25 cellular contexts compared by ENCODE assay signal in genomic region chr1:153561401-153561985, GRCh38. TPM values are rescaled to one million over a fixed set of nuclear protein-coding genes. Genes with fewer than 3 reads are reported as not detected.
DNase-seq lines count a peak whose midpoint lies in the region; TF ChIP-seq lines count a peak whose summit lies in the region.
"Had no signal": no experiment of that assay in that cellular context is flagged by ENCODE, and none has a peak within 500 bp of the region (broad histone marks: within the 10 kb centered on the region; RNA-seq: fewer than 3 reads in every experiment).

No MANE protein-coding gene starts in this region.

- no peak overlapping the region for H4K12ac ChIP-seq in trophoblast cell (ENCODE audit: low read depth, low read length)

- WGBS in adrenal gland, 4 donors = 57 to 86% (median 79%) methylated on average over 2 to 4 of the region's 4 CpGs
- no CpG with 5 or more reads among the region's 4 CpGs for WGBS in trophoblast cell (ENCODE audit: extremely low coverage, insufficient coverage, insufficient read length)

- H3K4me1 ChIP-seq in adrenal gland (replicated peaks in 1 of 2) (peaks cover 13% of the 10 kb centered on the region in 2 donors), trophoblast cell (ENCODE audit: control insufficient read depth in 1 of 2, insufficient read depth in 2 of 2, low read length in 2 of 2) (peaks cover 27 to 34% of the 10 kb centered on the region in 2 experiments)
- H3K4me1 ChIP-seq: HAP-1, parathyroid adenoma had no signal

- no peak overlapping the region for H3K4ac ChIP-seq in trophoblast cell (ENCODE audit: low read depth, low read length)

- DNase-seq in NCI-H146 (lab: John Stamatoyannopoulos, UW) (peak; percentile 6), NCI-H146 treated with DMSO at 0.1 percent for 48 hours (lab: John Stamatoyannopoulos, UW; ENCODE audit: unreplicated experiment) (no peak), adrenal gland (no peak), trophoblast cell (no peak), HUDEP-2 (lab: John Stamatoyannopoulos, UW; ENCODE audit: unreplicated experiment in 76 of 76) (no peak), globus pallidus (ENCODE audit: low spot score) (no peak)
- DNase-seq: DND-41; mesendoderm; naive thymus-derived CD4-positive, alpha-beta T cell; NCI-H1436 treated with DMSO at 0.1 percent for 48 hours; NCI-H748 treated with DMSO at 0.1 percent for 48 hours; PC-9; stimulated activated CD4-positive, alpha-beta T cell treated with anti-CD3 and anti-CD28 coated beads, Interleukin-2, amount 100 ng/mL, for 24 hours; transverse colon had no signal

- H3K79me1 ChIP-seq in trophoblast cell (ENCODE audit: low read length) = peaks cover 29% of the 10 kb centered on the region

- H2BK12ac ChIP-seq in trophoblast cell (ENCODE audit: low read length) = peak overlapping the region; percentile 5

- peaks cover 6% of the 10 kb centered on the region for H3K79me2 ChIP-seq in trophoblast cell (ENCODE audit: control insufficient read depth, insufficient read depth, low read length, poor library complexity)
- H3K79me2 ChIP-seq: parathyroid adenoma had no signal

- no peaks in the 10 kb centered on the region for H3K36me3 ChIP-seq in adrenal gland (replicated peaks in 1 of 2)
- no peaks in the 10 kb centered on the region for H3K36me3 ChIP-seq in trophoblast cell (ENCODE audit: control insufficient read depth in 1 of 2, insufficient read depth in 2 of 2, low read length in 2 of 2)
- H3K36me3 ChIP-seq: HAP-1, transverse colon had no signal

- H3K27ac ChIP-seq in adrenal gland = peak overlapping the region in 3 of 5 donors; percentile 17 to 25 (median 21)
- no peak overlapping the region for H3K27ac ChIP-seq in trophoblast cell (ENCODE audit: low read depth, low read length)
- H3K27ac ChIP-seq: 22Rv1, coronary artery, parathyroid adenoma, PC-9, transverse colon had no signal

- H2AK5ac ChIP-seq in trophoblast cell (ENCODE audit: low read length) = no peak overlapping the region

- no peak overlapping the region for H3K4me2 ChIP-seq in trophoblast cell (ENCODE audit: low read length)
- H3K4me2 ChIP-seq: PC-9 had no signal

- no peaks in the 10 kb centered on the region for H3K27me3 ChIP-seq in adrenal gland
- no peaks in the 10 kb centered on the region for H3K27me3 ChIP-seq in trophoblast cell (ENCODE audit: insufficient read depth, low read length)
- H3K27me3 ChIP-seq: transverse colon had no signal

- H2BK120ac ChIP-seq in trophoblast cell (ENCODE audit: insufficient read depth, low read length, poor library complexity) = no peak overlapping the region

- TF ChIP-seq POLR2A in adrenal gland (IDR thresholded peaks at IDR 0.05) = no peak

- no peak overlapping the region for H2BK5ac ChIP-seq in trophoblast cell (ENCODE audit: low read depth, low read length, poor library complexity)

- no peak for TF ChIP-seq CTCF in adrenal gland (IDR thresholded peaks at IDR 0.05)

- H4K91ac ChIP-seq in trophoblast cell (ENCODE audit: low read depth, low read length) = peak overlapping the region; percentile 21

- H3K9ac ChIP-seq in trophoblast cell (ENCODE audit: low read length) = no peak overlapping the region
- H3K9ac ChIP-seq: parathyroid adenoma had no signal

- H3K23ac ChIP-seq in trophoblast cell (ENCODE audit: low read length) = no peak overlapping the region

- H3K18ac ChIP-seq in trophoblast cell (ENCODE audit: low read length) = no peak overlapping the region

- no peak overlapping the region for H2AFZ ChIP-seq in trophoblast cell (ENCODE audit: insufficient read depth, low read length, poor library complexity)
- H2AFZ ChIP-seq: parathyroid adenoma, PC-9 had no signal

- no peak overlapping the region for H4K8ac ChIP-seq in trophoblast cell (ENCODE audit: low read depth, low read length)

- no peaks in the 10 kb centered on the region for H3K9me3 ChIP-seq in adrenal gland (replicated peaks in 1 of 3)
- H3K9me3 ChIP-seq in trophoblast cell (ENCODE audit: insufficient read depth, low read depth, low read length) = no peaks in the 10 kb centered on the region
- H3K9me3 ChIP-seq: HAP-1, transverse colon had no signal

- H3K4me3 ChIP-seq in adrenal gland = no peak overlapping the region
- H3K4me3 ChIP-seq in trophoblast cell (ENCODE audit: low read depth, low read length) = no peak overlapping the region
- H3K4me3 ChIP-seq: coronary artery, HAP-1, PC-9, transverse colon had no signal

- intact Hi-C loops in adrenal gland (cut with DNase I) = no loop called here

- H3K14ac ChIP-seq in trophoblast cell (ENCODE audit: low read length) = no peak overlapping the region

RNA-seq across cellular contexts. Expression of gene S100A2, which starts 4.2 kb away (rescaled TPM):
- total RNA-seq in adrenal gland = 10 to 100 TPM in 1 of 8 donors, 1 to 10 TPM in 5, under 1 TPM in 1, not detected in 1; 0.31 to 44.1 (median 1.3) TPM
- 1 to 10 TPM in 2 of 3 donors, under 1 TPM in 1; 0.48 to 4.2 (median 3.8) TPM for polyA plus RNA-seq in adrenal gland
- polyA plus RNA-seq in trophoblast cell (2013) = 6.5 and 6.7 TPM in 2 replicates
- polyA plus RNA-seq: naive thymus-derived CD4-positive, alpha-beta T cell had no signal

RNA-seq across cellular contexts. Expression of gene S100A3, which starts 12.4 kb away (rescaled TPM):
- total RNA-seq in adrenal gland = 1 to 10 TPM in 2 of 8 donors, under 1 TPM in 3, not detected in 3; 0.28 to 2.9 (median 0.54) TPM
- 1 to 10 TPM in 2 of 3 donors, not detected in 1; 1.9 to 3.8 TPM for polyA plus RNA-seq in adrenal gland
- 29.8 and 31.8 TPM in 2 replicates for polyA plus RNA-seq in trophoblast cell (2013)
- total RNA-seq: activated CD8-positive, alpha-beta memory T cell treated with anti-CD3 and anti-CD28 coated beads for 36 hours; activated T-helper 1 cell treated with anti-CD3 and anti-CD28 coated beads, Interleukin-12 subunit alpha, Interleukin-12 subunit beta, Interleukin-2, Interleukin-4 antibody, amounts not matched to agents 30 ng/mL and 10 ng/mL and 1 ng/mL, durations not matched to agents 14 hours and 24 hours and 36 hours; naive thymus-derived CD4-positive, alpha-beta T cell; T-helper 2 cell treated with Interferon-gamma antibody and Interleukin-4, amounts not matched to agents 100 ng/mL and 5 ng/mL, for 36 hours had no signal
- polyA plus RNA-seq: naive thymus-derived CD4-positive, alpha-beta T cell had no signal

RNA-seq across cellular contexts. Expression of gene S100A4, which starts 15.9 kb away (rescaled TPM):
- total RNA-seq in adrenal gland = 100 to 1,000 TPM in 4 of 8 donors, 10 to 100 TPM in 4; 57.9 to 291 (median 99.9) TPM
- 100 to 1,000 TPM in 2 of 3 donors, 10 to 100 TPM in 1; 26.7 to 742 (median 455) TPM for polyA plus RNA-seq in adrenal gland
- polyA plus RNA-seq in trophoblast cell (2013) = 154 and 165 TPM in 2 replicates

RNA-seq across cellular contexts. Expression of gene S100A5, which starts 20.8 kb away (rescaled TPM):
- not detected for total RNA-seq in adrenal gland
- not detected for polyA plus RNA-seq in adrenal gland
- polyA plus RNA-seq in trophoblast cell (2013) = 0.37 and 0.40 TPM in 2 replicates
- total RNA-seq: fibroblast of villous mesenchyme, kidney epithelial cell, M059J, transverse colon, WTC11 had no signal

RNA-seq across cellular contexts. Expression of gene S100A6, which starts 25.7 kb away (rescaled TPM):
- 100 to 1,000 TPM; 252 to 609 (median 372) TPM for total RNA-seq in adrenal gland
- 1,000 to 10,000 TPM in 2 of 3 donors, 100 to 1,000 TPM in 1; 121 to 4,129 (median 3,763) TPM for polyA plus RNA-seq in adrenal gland
- polyA plus RNA-seq in trophoblast cell (2013) = 120 and 129 TPM in 2 replicates
